8 cellular contexts compared by ENCODE assay signal in genomic region chr16:46972971-46973456, GRCh38. TPM values are rescaled to one million over a fixed set of nuclear protein-coding genes. Genes with fewer than 3 reads are reported as not detected.
DNase-seq lines count a peak whose midpoint lies in the region; ATAC-seq, FAIRE-seq and TF ChIP-seq lines count a peak whose summit lies in the region.

No MANE protein-coding gene starts in this region.

- H3K27ac Mint-ChIP-seq in T-helper 17 cell = peak overlapping the region; percentile 98

- peaks cover 38% of the 10 kb centered on the region for H3K4me1 Mint-ChIP-seq in T-helper 17 cell

- no peaks in the 10 kb centered on the region for H3K9me1 ChIP-seq in keratinocyte (ENCODE audit: control insufficient read depth, extremely low read depth, insufficient read depth, low read length)

- dilution Hi-C loops in keratinocyte (cut with MboI; ENCODE audit: extremely low pct_ligation_motif_present, low sequenced_read_pairs) = no loop called here

- H3K36me3 ChIP-seq in ACC112 (ENCODE audit: insufficient read depth, low read length) = peaks cover 20% of the 10 kb centered on the region
- peaks cover 21% of the 10 kb centered on the region for H3K36me3 ChIP-seq in brain microvascular endothelial cell (replicated peaks)
- H3K36me3 ChIP-seq in keratinocyte (ENCODE audit: control insufficient read depth in 2 of 2, extremely low read depth in 1 of 2, insufficient read depth in 2 of 2, low read length in 2 of 2) = peaks cover 9 to 12% of the 10 kb centered on the region in 2 experiments

- FAIRE-seq in keratinocyte (lab: Jason Lieb, UNC) = no peak

- H3K27me3 Mint-ChIP-seq in T-helper 17 cell = no peaks in the 10 kb centered on the region

- H2AFZ ChIP-seq in ACC112 (ENCODE audit: low read length, unreplicated experiment) = peak overlapping the region; percentile 84
- H2AFZ ChIP-seq in keratinocyte (ENCODE audit: control insufficient read depth, low read length) = peak overlapping the region; percentile 92

- no peak for TF ChIP-seq CTCF in brain microvascular endothelial cell (IDR thresholded peaks at IDR 0.05; ENCODE audit: low read depth, low read length, missing control alignments)
- TF ChIP-seq CTCF in keratinocyte (optimal IDR thresholded peaks at IDR 0.05 in 1 of 3, IDR thresholded peaks at IDR 0.05 in 1 of 3, conservative IDR thresholded peaks at IDR 0.05 in 1 of 3; ENCODE audit: extremely low read depth in 1 of 3, insufficient read depth in 2 of 3, low read length in 3 of 3) = no peak

- in situ Hi-C loops in brain microvascular endothelial cell (cut with HindIII; ENCODE audit: low pct_ligation_motif_present, low sequenced_read_pairs) = no loop called here

- peak; percentile 54 for ATAC-seq in GM18907 (IDR thresholded peaks at IDR 0.05; ENCODE audit: unreplicated experiment)
- peak; percentile 44 for ATAC-seq in HG03135 (IDR thresholded peaks at IDR 0.05; ENCODE audit: unreplicated experiment)
- ATAC-seq in T-helper 17 cell = peak; percentile 15

- H3K27me3 ChIP-seq in ACC112 (ENCODE audit: insufficient read depth, low read length) = no peaks in the 10 kb centered on the region
- H3K27me3 ChIP-seq in brain microvascular endothelial cell (replicated peaks) = no peaks in the 10 kb centered on the region
- no peaks in the 10 kb centered on the region for H3K27me3 ChIP-seq in keratinocyte (ENCODE audit: control insufficient read depth, extremely low read depth, insufficient read depth, low read length)

- H3K27ac ChIP-seq in ACC112 (ENCODE audit: low read depth, low read length) = peak overlapping the region; percentile 83
- H3K27ac ChIP-seq in brain microvascular endothelial cell = peak overlapping the region; percentile 93
- peak overlapping the region; percentile 94 for H3K27ac ChIP-seq in keratinocyte (ENCODE audit: control insufficient read depth, insufficient read depth, low read length)

- peak overlapping the region; percentile 87 for H3K4me3 ChIP-seq in ACC112 (ENCODE audit: low read depth, low read length)
- H3K4me3 ChIP-seq in brain microvascular endothelial cell (ENCODE audit: low read depth, low read length) = peak overlapping the region; percentile 83
- H3K4me3 ChIP-seq in keratinocyte (ENCODE audit: control insufficient read depth in 2 of 3, extremely low read depth in 1 of 3, insufficient read depth in 2 of 3, low read depth in 1 of 3, low read length in 3 of 3) = peak overlapping the region; percentile 93 to 99 (median 95)

- H4K20me1 ChIP-seq in keratinocyte (ENCODE audit: control insufficient read depth, extremely low read depth, insufficient read depth, low read length) = peaks cover 2% of the 10 kb centered on the region

- DNase-seq in T-helper 17 cell = peak; percentile 13 to 40 (median 30)
- no peak for DNase-seq in brain microvascular endothelial cell
- DNase-seq in keratinocyte (ENCODE audit: low read depth, low spot score) = no peak
- peak; percentile 50 for DNase-seq in stimulated activated CD4-positive, alpha-beta T cell treated with anti-CD3 and anti-CD28 coated beads, Interleukin-4, amount 100 ng/mL, for 1 hour
- DNase-seq in NCI-H524 (lab: John Stamatoyannopoulos, UW) = no peak

- H3K4me3 Mint-ChIP-seq in T-helper 17 cell = peak overlapping the region; percentile 92

- H3K4me1 ChIP-seq in ACC112 (ENCODE audit: control insufficient read depth, insufficient read depth, low read length, unreplicated experiment) (peaks cover 19% of the 10 kb centered on the region), keratinocyte (ENCODE audit: control insufficient read depth, extremely low read depth, insufficient read depth, low read length) (peaks cover 22% of the 10 kb centered on the region)

- H3K79me2 ChIP-seq in ACC112 (ENCODE audit: control insufficient read depth, insufficient read depth, low read length, unreplicated experiment) = peaks cover 59% of the 10 kb centered on the region
- peaks cover 55% of the 10 kb centered on the region for H3K79me2 ChIP-seq in keratinocyte (ENCODE audit: control insufficient read depth, insufficient read depth, low read length)

- H3K36me3 Mint-ChIP-seq in T-helper 17 cell (ENCODE audit: low read depth) = peaks cover 4% of the 10 kb centered on the region

- H3K9me3 ChIP-seq in T-helper 17 cell (ENCODE audit: control insufficient read depth, low read length, poor library complexity, severe bottlenecking) = no peaks in the 10 kb centered on the region
- no peaks in the 10 kb centered on the region for H3K9me3 ChIP-seq in keratinocyte (ENCODE audit: control insufficient read depth, low read depth, low read length)

- peak overlapping the region; percentile 95 for H3K4me2 ChIP-seq in keratinocyte (ENCODE audit: control insufficient read depth, extremely low read depth, insufficient read depth, low read depth, low read length)

- H3K9ac ChIP-seq in keratinocyte (ENCODE audit: control insufficient read depth, extremely low read depth, insufficient read depth, low read length) = peak overlapping the region; percentile 83

RNA-seq across cellular contexts. Expression of gene DNAJA2, which starts 0.5 kb away (rescaled TPM):
- 10 to 100 TPM; 73.8 to 74.9 TPM for total RNA-seq in T-helper 17 cell
- polyA plus RNA-seq in keratinocyte = 19.9 to 36.3 TPM (median 30.5 TPM) in 3 replicates
- 122 TPM for polyA plus RNA-seq in keratinocyte (2011; ENCODE audit: low read depth)
- polyA plus RNA-seq in keratinocyte (2011; cell fraction: cytosol; rRNA removed) = 21.0 and 27.8 TPM in 2 replicates
- 15.8 and 22.9 TPM in 2 replicates for polyA plus RNA-seq in keratinocyte (2011; cell fraction: nucleus; rRNA removed)
- 63.9 and 82.6 TPM in 2 replicates for polyA plus RNA-seq in keratinocyte (2012; ENCODE audit: low replicate concordance)
- polyA minus RNA-seq in keratinocyte = 7.6 to 35.3 TPM (median 19.5 TPM) in 3 replicates
- 39.7 TPM for polyA minus RNA-seq in keratinocyte (2011; cell fraction: cytosol; rRNA and poly(A)+ RNA removed)
- 8.7 and 15.5 TPM in 2 replicates for polyA minus RNA-seq in keratinocyte (2011; cell fraction: nucleus; rRNA and poly(A)+ RNA removed)

Comparison
In these comparisons a context has a peak if more than half of its experiments do, and no peak if none do; other contexts are left out.
1. DNase-seq: peak in T-helper 17 cell (3 of 3) and stimulated activated CD4-positive, alpha-beta T cell treated with anti-CD3 and anti-CD28 coated beads, Interleukin-4, amount 100 ng/mL, for 1 hour (single experiment); none in brain microvascular endothelial cell (single experiment), keratinocyte (single experiment) and NCI-H524 (0 of 2).
2. Peak in every context shown above with its lines, with median percentiles within 50 percentile points of each other: H3K27ac ChIP-seq, H3K4me3 ChIP-seq and ATAC-seq.